15 cellular contexts compared by ENCODE assay signal in genomic region chr10:46545861-46546590, GRCh38. TPM values are rescaled to one million over a fixed set of nuclear protein-coding genes. Genes with fewer than 3 reads are reported as not detected.
DNase-seq lines count a peak whose midpoint lies in the region; ATAC-seq and TF ChIP-seq lines count a peak whose summit lies in the region.
"Had no signal": no experiment of that assay in that cellular context is flagged by ENCODE, and none has a peak within 500 bp of the region (broad histone marks: within the 10 kb centered on the region; RNA-seq: fewer than 3 reads in every experiment).

No MANE protein-coding gene starts in this region.

- no peak for TF ChIP-seq POLR2A in testis (IDR thresholded peaks at IDR 0.05)
- no peak for TF ChIP-seq POLR2A in transverse colon (IDR thresholded peaks at IDR 0.05)

- no peaks in the 10 kb centered on the region for H3K27me3 ChIP-seq in right atrium auricular region
- H3K27me3 ChIP-seq in testis = no peaks in the 10 kb centered on the region
- peaks cover 2% of the 10 kb centered on the region for H3K27me3 ChIP-seq in transverse colon

- no peak overlapping the region for H3K27ac Mint-ChIP-seq in mesothelial cell of epicardium
- H3K27ac Mint-ChIP-seq: activated CD4-positive, alpha-beta memory T cell treated with anti-CD3 and anti-CD28 coated beads for 36 hours had no signal

- no peak overlapping the region for H3K4me3 Mint-ChIP-seq in mesothelial cell of epicardium
- H3K4me3 Mint-ChIP-seq: activated CD4-positive, alpha-beta memory T cell treated with anti-CD3 and anti-CD28 coated beads for 36 hours; neural crest cell had no signal

- H3K9me3 ChIP-seq in right atrium auricular region (no peaks in the 10 kb centered on the region), testis (no peaks in the 10 kb centered on the region), transverse colon (no peaks in the 10 kb centered on the region)
- H3K9me3 ChIP-seq: tibial nerve had no signal

- intact Hi-C loops in Right ventricle myocardium inferior (cut with DNase I) (no loop called here), testis (cut with DNase I; ENCODE audit: low total_unique reads) (no loop called here), transverse colon (cut with DNase I; ENCODE audit: low total_unique reads) (no loop called here)

- in situ Hi-C loops in transverse colon (cut with MboI; ENCODE audit: low pct_ligation_motif_present in 1 of 4, low pct_unique_long_range_greater_than_20kb in 1 of 4, low sequenced_read_pairs in 3 of 4) = no loop called here

- no peaks in the 10 kb centered on the region for H3K36me3 Mint-ChIP-seq in mesothelial cell of epicardium
- H3K36me3 Mint-ChIP-seq: activated CD4-positive, alpha-beta memory T cell treated with anti-CD3 and anti-CD28 coated beads for 36 hours had no signal

- H3K27ac ChIP-seq in right atrium auricular region (no peak overlapping the region), testis (no peak overlapping the region), transverse colon (no peak overlapping the region)
- H3K27ac ChIP-seq: tibial nerve had no signal

- H3K4me1 ChIP-seq in right atrium auricular region = peaks cover 0 to 6% of the 10 kb centered on the region in 2 donors
- peaks cover 3% of the 10 kb centered on the region for H3K4me1 ChIP-seq in testis
- peaks cover 3 to 18% (median 10%) of the 10 kb centered on the region in 4 donors for H3K4me1 ChIP-seq in transverse colon

- peaks cover 4% of the 10 kb centered on the region for H3K4me1 Mint-ChIP-seq in mesothelial cell of epicardium

- no peak for ATAC-seq in Right ventricle myocardium inferior

- 85 to 88% methylated on average over 5 of the region's 5 CpGs for WGBS in testis, 2 donors
- WGBS in transverse colon (ENCODE audit: low coverage in 1 of 2), 2 donors = 62 to 81% methylated on average over 4 to 5 of the region's 5 CpGs

- TF ChIP-seq CTCF in right atrium auricular region (IDR thresholded peaks at IDR 0.05) = no peak
- no peak for TF ChIP-seq CTCF in mesothelial cell of epicardium (IDR thresholded peaks at IDR 0.05; ENCODE audit: unreplicated experiment)
- no peak for TF ChIP-seq CTCF in testis (IDR thresholded peaks at IDR 0.05)
- no peak for TF ChIP-seq CTCF in transverse colon (IDR thresholded peaks at IDR 0.05)

- H3K36me3 ChIP-seq in right atrium auricular region (no peaks in the 10 kb centered on the region), testis (ENCODE audit: low read depth, missing control alignments) (no peaks in the 10 kb centered on the region), transverse colon (no peaks in the 10 kb centered on the region)
- H3K36me3 ChIP-seq: tibial nerve had no signal

- no peak overlapping the region for H3K4me3 ChIP-seq in right atrium auricular region
- H3K4me3 ChIP-seq in testis = no peak overlapping the region
- H3K4me3 ChIP-seq in transverse colon = no peak overlapping the region
- H3K4me3 ChIP-seq: tibial nerve had no signal

- DNase-seq in Right ventricle myocardium inferior (ENCODE audit: missing footprints) (peak; percentile 68), right atrium auricular region (ENCODE audit: low spot score) (no peak), mesothelial cell of epicardium (ENCODE audit: low spot score in 2 of 2, unreplicated experiment in 2 of 2) (peak; percentile 17 to 38), testis (peak; percentile 13), AG20443 (ENCODE audit: low spot score) (no peak), NOMO-1 treated with DMSO at 0.1 percent for 48 hours (lab: John Stamatoyannopoulos, UW; ENCODE audit: unreplicated experiment) (no peak), transverse colon (no peak)
- DNase-seq in activated CD8-positive, alpha-beta memory T cell treated with anti-CD3 and anti-CD28 coated beads, Interleukin-2, amount 50 U/mL, for 48 hours = peak; percentile 50
- DNase-seq: erythroblast, hypothalamus, NCI-H69 had no signal

- H3K9me3 Mint-ChIP-seq in mesothelial cell of epicardium = no peaks in the 10 kb centered on the region
- H3K9me3 Mint-ChIP-seq: activated CD4-positive, alpha-beta memory T cell treated with anti-CD3 and anti-CD28 coated beads for 36 hours; neural crest cell had no signal

- TF ChIP-seq EP300 in transverse colon (IDR thresholded peaks at IDR 0.05; ENCODE audit: low read depth) = no peak

- no peaks in the 10 kb centered on the region for H3K27me3 Mint-ChIP-seq in mesothelial cell of epicardium (ENCODE audit: low read depth)

RNA-seq across cellular contexts. Expression of gene GPRIN2, which starts 10.4 kb away (rescaled TPM):
- total RNA-seq in Right ventricle myocardium inferior = not detected
- under 1 TPM; 0.26 to 0.67 TPM for total RNA-seq in right atrium auricular region
- total RNA-seq in mesothelial cell of epicardium = 19.6 to 20.7 TPM (median 20.3 TPM) in 3 replicates
- total RNA-seq in testis = 1 to 10 TPM; 4.3 to 4.9 TPM
- 5.7 TPM for polyA plus RNA-seq in testis (ENCODE audit: insufficient read depth, low read depth, low replicate concordance)
- total RNA-seq in transverse colon = 10 to 100 TPM; 31.3 to 97.3 (median 53.1) TPM
- total RNA-seq: activated CD4-positive, alpha-beta memory T cell treated with anti-CD3 and anti-CD28 coated beads for 36 hours; T-helper 1 cell treated with Interleukin-12 subunit alpha and Interleukin-12 subunit beta and Interleukin-4 antibody, amounts not matched to agents 30 ng/mL and 1 ng/mL, for 36 hours had no signal

RNA-seq across cellular contexts. Expression of gene SYT15, which starts 32.9 kb away (rescaled TPM):
- total RNA-seq in Right ventricle myocardium inferior (3.2 TPM), right atrium auricular region (1 to 10 TPM; 1.5 to 2.7 TPM), mesothelial cell of epicardium (3.0 to 4.0 TPM (median 3.3 TPM) in 3 replicates), testis (1 to 10 TPM; 1.7 to 3.6 TPM), transverse colon (under 1 TPM; 0.32 to 0.80 (median 0.39) TPM)
- polyA plus RNA-seq in testis (ENCODE audit: insufficient read depth, low read depth, low replicate concordance) = 2.1 TPM

Comparison
In these comparisons a context has a peak if more than half of its experiments do, and no peak if none do; other contexts are left out.
1. DNase-seq: peak in Right ventricle myocardium inferior (single experiment), activated CD8-positive, alpha-beta memory T cell treated with anti-CD3 and anti-CD28 coated beads, Interleukin-2, amount 50 U/mL, for 48 hours (single experiment), mesothelial cell of epicardium (2 of 2) and testis (single experiment); none in right atrium auricular region (single experiment), AG20443 (single experiment), NOMO-1 treated with DMSO at 0.1 percent for 48 hours (single experiment) and transverse colon (single experiment).